In the genomic region with DNA sequence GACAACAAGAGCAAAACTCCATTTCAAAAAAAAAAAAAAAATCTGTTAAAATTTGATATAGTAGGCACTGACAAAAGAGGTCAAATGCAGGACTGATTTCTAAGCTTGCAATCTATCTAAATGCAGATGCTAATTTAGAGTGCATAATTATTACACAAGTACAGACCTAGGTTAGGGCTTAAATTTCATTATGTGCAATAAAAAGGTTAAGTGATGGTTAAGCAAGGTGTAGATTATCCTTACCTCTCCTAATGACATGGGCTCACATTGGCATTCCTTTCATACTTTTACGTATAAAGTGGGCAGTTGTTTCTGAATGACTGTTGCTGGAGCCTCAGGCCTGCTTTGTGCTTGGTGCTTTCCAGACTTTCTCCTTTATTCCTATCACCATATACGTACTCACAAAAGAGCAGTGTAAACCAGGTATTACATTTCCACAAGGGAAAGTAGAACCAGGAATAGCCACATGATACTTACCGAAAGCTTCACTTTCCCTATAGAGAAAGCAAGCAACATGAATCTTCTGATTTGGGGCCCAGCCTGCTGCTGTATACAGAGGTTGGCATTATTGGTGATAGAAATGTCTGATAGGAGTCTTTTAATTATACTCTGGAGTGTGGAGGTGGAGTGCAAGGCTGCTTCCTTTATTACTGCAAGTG, we compare ENCODE assay signal across 12 cellular contexts. TPM values are rescaled to one million over a fixed set of nuclear protein-coding genes. Genes with fewer than 3 reads are reported as not detected.
DNase-seq lines count a peak whose midpoint lies in the region; ATAC-seq and TF ChIP-seq lines count a peak whose summit lies in the region.
"Had no signal": no experiment of that assay in that cellular context is flagged by ENCODE, and none has a peak within 500 bp of the region (broad histone marks: within the 10 kb centered on the region; RNA-seq: fewer than 3 reads in every experiment).

No MANE protein-coding gene starts in this region.

- POLR2A ChIA-PET in CD4-positive, alpha-beta T cell (lab: Charles Lee), result interaction anchor here (1.9 to 10.2 kb wide), 3 partner anchors 9 to 49 kb away, joined by 6 to 244 read pairs (median 6); a partner anchor contains a TSS
- POLR2A ChIA-PET in HCT116 (lab: Charles Lee), result interaction anchor here (2.5 kb wide), 1 partner anchor 7 kb away, joined by 27 read pairs; a partner anchor contains a TSS

- H3K4me2 ChIP-seq in HCT116 (ENCODE audit: low read length), result peak overlapping the region; percentile 76; the same call in 1 of the 2 replicates

- no peak overlapping the region for H3K27ac ChIP-seq in CD4-positive, alpha-beta T cell (ENCODE audit: low read depth, low read length)
- H3K27ac ChIP-seq in HCT116 (ENCODE audit: low read depth, low read length), result no peak overlapping the region
- H3K27ac ChIP-seq in adrenal gland, result no peak overlapping the region

- no peak overlapping the region for H2AFZ ChIP-seq in HCT116 (ENCODE audit: low read depth, low read length, poor library complexity, severe bottlenecking)

- TF ChIP-seq RAD21 in HCT116 (IDR thresholded peaks at IDR 0.05; ENCODE audit: low read depth), result no peak

- BruUV-seq in HCT116 (replicated peaks; lab: Mats Ljungman, UMichigan), result no TSS peak

- CTCF ChIA-PET in CD4-positive, alpha-beta T cell (lab: Charles Lee), result interaction anchor here (2.5 kb wide), 1 partner anchor 11 kb away, joined by 11 read pairs; no protein-coding TSS in a partner anchor
- CTCF ChIA-PET in HCT116 (lab: Charles Lee), result no interaction called here

- H3K36me3 Mint-ChIP-seq in CD4-positive, alpha-beta T cell (ENCODE audit: low read depth), result peaks cover 41% of the 10 kb centered on the region
- H3K36me3 Mint-ChIP-seq in activated T-helper 17 cell treated with anti-CD3 and anti-CD28 coated beads, Interleukin-2, amount 50 U/mL, for 72 hours (ENCODE audit: low read depth), result peaks cover 87% of the 10 kb centered on the region
- H3K36me3 Mint-ChIP-seq in natural killer cell, result no peaks in the 10 kb centered on the region

- no peak for ATAC-seq in CD4-positive, alpha-beta T cell (ENCODE audit: poor library complexity)
- no peak for ATAC-seq in HCT116
- ATAC-seq in activated T-helper 17 cell treated with anti-CD3 and anti-CD28 coated beads, Interleukin-2, amount 50 U/mL, for 72 hours (replicated peaks), result no peak
- ATAC-seq in natural killer cell, result no peak
- ATAC-seq in mucosa of descending colon, result no peak

- intact Hi-C loops in CD4-positive, alpha-beta T cell (cut with DNase I, micrococcal nuclease), result loop anchor here in 1 of 2 experiments (5.0 to 10.0 kb wide), 4 partner anchors 285 to 1562 kb away; a partner anchor contains a TSS
- intact Hi-C loops in HCT116 (cut with micrococcal nuclease), result no loop called here
- intact Hi-C loops in natural killer cell (cut with micrococcal nuclease), result no loop called here
- intact Hi-C loops in mucosa of descending colon (cut with DNase I, micrococcal nuclease), result no loop called here
- intact Hi-C loops in adrenal gland (cut with DNase I), result no loop called here

- no peaks in the 10 kb centered on the region for H3K9me3 ChIP-seq in CD4-positive, alpha-beta T cell (ENCODE audit: control insufficient read depth, low read length)
- no peaks in the 10 kb centered on the region for H3K9me3 ChIP-seq in HCT116 (ENCODE audit: control insufficient read depth in 1 of 2, insufficient read depth in 1 of 2, low read depth in 1 of 2, low read length in 2 of 2)
- no peaks in the 10 kb centered on the region for H3K9me3 ChIP-seq in mucosa of descending colon
- H3K9me3 ChIP-seq in adrenal gland (replicated peaks in 1 of 3), result no peaks in the 10 kb centered on the region
- H3K9me3 ChIP-seq: HAP-1 had no signal

- no peak for DNase-seq in CD4-positive, alpha-beta T cell
- DNase-seq in HCT116 (ENCODE audit: low read depth, low spot score) (no peak), natural killer cell (no peak), mucosa of descending colon (no peak), DMS114 treated with DMSO at 0.1 percent for 48 hours (lab: John Stamatoyannopoulos, UW; ENCODE audit: unreplicated experiment) (no peak), adrenal gland (no peak)
- DNase-seq: NCI-H2081 treated with DMSO at 0.1 percent for 48 hours, NCI-H774, retina, SHP77 had no signal

- RAD21 ChIA-PET in HCT116 (lab: Charles Lee; ENCODE audit: low non-redundant PET in 1 of 2, low total read pairs in 2 of 2, uncharacterized antibody in 2 of 2, unreplicated experiment in 2 of 2), result no interaction called here

- no peak for TF ChIP-seq POLR2A in HCT116 (IDR thresholded peaks at IDR 0.05; ENCODE audit: borderline replicate concordance, extremely low read depth, insufficient read depth, insufficient read length)
- TF ChIP-seq POLR2A in adrenal gland (IDR thresholded peaks at IDR 0.05), result no peak

- H3K27me3 Mint-ChIP-seq in CD4-positive, alpha-beta T cell, result no peaks in the 10 kb centered on the region
- no peaks in the 10 kb centered on the region for H3K27me3 Mint-ChIP-seq in activated T-helper 17 cell treated with anti-CD3 and anti-CD28 coated beads, Interleukin-2, amount 50 U/mL, for 72 hours
- no peaks in the 10 kb centered on the region for H3K27me3 Mint-ChIP-seq in natural killer cell (ENCODE audit: low read depth in 2 of 2)

- H4K20me1 ChIP-seq in HCT116 (ENCODE audit: insufficient read depth), result no peaks in the 10 kb centered on the region

- H3K4me3 Mint-ChIP-seq in CD4-positive, alpha-beta T cell, result peak overlapping the region; percentile 68
- peak overlapping the region; percentile 93 for H3K4me3 Mint-ChIP-seq in activated T-helper 17 cell treated with anti-CD3 and anti-CD28 coated beads, Interleukin-2, amount 50 U/mL, for 72 hours
- H3K4me3 Mint-ChIP-seq in natural killer cell, result peak overlapping the region; percentile 71

- H3K36me3 ChIP-seq in HCT116 (ENCODE audit: control insufficient read depth in 1 of 2, insufficient read depth in 2 of 2, low read length in 2 of 2), result peaks cover 14 to 18% of the 10 kb centered on the region in 2 experiments
- no peaks in the 10 kb centered on the region for H3K36me3 ChIP-seq in mucosa of descending colon (ENCODE audit: low read depth)
- peaks cover 0 to 36% of the 10 kb centered on the region in 2 donors for H3K36me3 ChIP-seq in adrenal gland (replicated peaks in 1 of 2)

- no peak for TF ChIP-seq CTCF in CD4-positive, alpha-beta T cell (IDR thresholded peaks at IDR 0.05)
- TF ChIP-seq CTCF in HCT116 (IDR thresholded peaks at IDR 0.05 in 2 of 3, conservative IDR thresholded peaks at IDR 0.05 in 1 of 3; ENCODE audit: borderline replicate concordance in 1 of 3, insufficient read depth in 1 of 3, low read depth in 2 of 3, low read length in 2 of 3) (no peak), natural killer cell (IDR thresholded peaks at IDR 0.05) (no peak), mucosa of descending colon (IDR thresholded peaks at IDR 0.05) (no peak), adrenal gland (IDR thresholded peaks at IDR 0.05) (no peak)

- H3K4me1 ChIP-seq in HCT116 (ENCODE audit: control insufficient read depth in 1 of 2, insufficient read depth in 2 of 2, low read length in 2 of 2) (peaks cover 11 to 28% of the 10 kb centered on the region in 2 experiments), mucosa of descending colon (ENCODE audit: low read depth) (peaks cover 34% of the 10 kb centered on the region), adrenal gland (replicated peaks in 1 of 2) (peaks cover 7 to 38% of the 10 kb centered on the region in 2 donors)

- H3K9ac ChIP-seq in HCT116 (ENCODE audit: low read length), result no peak overlapping the region

- H3K9me3 Mint-ChIP-seq in CD4-positive, alpha-beta T cell, result no peaks in the 10 kb centered on the region
- no peaks in the 10 kb centered on the region for H3K9me3 Mint-ChIP-seq in activated T-helper 17 cell treated with anti-CD3 and anti-CD28 coated beads, Interleukin-2, amount 50 U/mL, for 72 hours
- H3K9me3 Mint-ChIP-seq in natural killer cell, result no peaks in the 10 kb centered on the region

- WGBS in adrenal gland, 4 donors, result 87 to 93% (median 90%) methylated on average over 3 of the region's 3 CpGs

- no peak overlapping the region for H3K4me3 ChIP-seq in HCT116 (replicated peaks in 1 of 2; ENCODE audit: low read depth in 1 of 2, low read length in 2 of 2)
- no peak overlapping the region for H3K4me3 ChIP-seq in mucosa of descending colon
- no peak overlapping the region for H3K4me3 ChIP-seq in adrenal gland
- H3K4me3 ChIP-seq: HAP-1 had no signal

- H3K79me2 ChIP-seq in HCT116 (ENCODE audit: insufficient read depth, low read length), result peaks cover 78% of the 10 kb centered on the region

- H3K4me1 Mint-ChIP-seq in CD4-positive, alpha-beta T cell (ENCODE audit: low read depth), result peaks cover 61% of the 10 kb centered on the region
- peaks cover 24% of the 10 kb centered on the region for H3K4me1 Mint-ChIP-seq in activated T-helper 17 cell treated with anti-CD3 and anti-CD28 coated beads, Interleukin-2, amount 50 U/mL, for 72 hours
- peaks cover 56 to 57% of the 10 kb centered on the region in 2 donors for H3K4me1 Mint-ChIP-seq in natural killer cell

- peak overlapping the region; percentile 94 for H3K27ac Mint-ChIP-seq in CD4-positive, alpha-beta T cell
- peak overlapping the region; percentile 96 for H3K27ac Mint-ChIP-seq in activated T-helper 17 cell treated with anti-CD3 and anti-CD28 coated beads, Interleukin-2, amount 50 U/mL, for 72 hours
- peak overlapping the region; percentile 96 for H3K27ac Mint-ChIP-seq in natural killer cell

- no peaks in the 10 kb centered on the region for H3K9me2 ChIP-seq in HCT116 (ENCODE audit: insufficient read depth)

- no peaks in the 10 kb centered on the region for H3K27me3 ChIP-seq in CD4-positive, alpha-beta T cell (ENCODE audit: control insufficient read depth, insufficient read depth, low read length)
- no peaks in the 10 kb centered on the region for H3K27me3 ChIP-seq in HCT116 (ENCODE audit: insufficient read depth, low read length)
- H3K27me3 ChIP-seq in adrenal gland, result no peaks in the 10 kb centered on the region

RNA-seq across cellular contexts. Expression of a gene that starts 2.2 kb away (rescaled TPM):
- 1 to 10 TPM; 6.3 to 6.8 TPM for total RNA-seq in CD4-positive, alpha-beta T cell
- total RNA-seq in HCT116 (2021; ENCODE audit: unreplicated experiment) (36.6 TPM), natural killer cell (1 to 10 TPM; 5.2 to 7.0 (median 5.9) TPM), mucosa of descending colon (10 to 100 TPM; 19.8 to 26.2 (median 22.7) TPM), adrenal gland (10 to 100 TPM; 31.7 to 53.1 (median 38.3) TPM)
- 37.4 and 50.5 TPM in 2 replicates for polyA plus RNA-seq in HCT116 (2012)
- total RNA-seq in activated T-helper 17 cell treated with anti-CD3 and anti-CD28 coated beads, Interleukin-2, amount 50 U/mL, for 72 hours, result 10 to 100 TPM; 30.2 to 32.8 TPM
- 10 to 100 TPM; 57.4 to 83.1 (median 63.2) TPM for polyA plus RNA-seq in adrenal gland

RNA-seq across cellular contexts. Expression of a gene that starts 5.7 kb away (rescaled TPM):
- 10 to 100 TPM; 66.4 to 70.7 TPM for total RNA-seq in CD4-positive, alpha-beta T cell
- total RNA-seq in HCT116 (2021; ENCODE audit: unreplicated experiment) (49.9 TPM), natural killer cell (100 to 1,000 TPM; 157 to 161 (median 159) TPM), mucosa of descending colon (100 to 1,000 TPM in 1 of 3 donors, 10 to 100 TPM in 2; 72.5 to 119 (median 90.1) TPM), adrenal gland (100 to 1,000 TPM in 5 of 8 donors, 10 to 100 TPM in 3; 73.5 to 197 (median 114) TPM)
- polyA plus RNA-seq in HCT116 (2012), result 48.5 and 63.4 TPM in 2 replicates
- 100 to 1,000 TPM in 1 of 2 donors, 10 to 100 TPM in 1; 66.1 to 113 TPM for total RNA-seq in activated T-helper 17 cell treated with anti-CD3 and anti-CD28 coated beads, Interleukin-2, amount 50 U/mL, for 72 hours
- polyA plus RNA-seq in adrenal gland, result 100 to 1,000 TPM in 2 of 3 donors, 10 to 100 TPM in 1; 74.4 to 714 (median 520) TPM

RNA-seq across cellular contexts. Expression of a gene that starts 31.7 kb away (rescaled TPM):
- 100 to 1,000 TPM; 121 to 135 TPM for total RNA-seq in CD4-positive, alpha-beta T cell
- total RNA-seq in HCT116 (2021; ENCODE audit: unreplicated experiment) (21.8 TPM), natural killer cell (10 to 100 TPM; 64.7 to 73.8 (median 65.4) TPM), mucosa of descending colon (10 to 100 TPM; 26.7 to 39.0 (median 29.0) TPM), adrenal gland (10 to 100 TPM; 31.9 to 67.0 (median 41.6) TPM)
- 12.6 and 13.6 TPM in 2 replicates for polyA plus RNA-seq in HCT116 (2012)
- 10 to 100 TPM; 41.2 to 64.0 TPM for total RNA-seq in activated T-helper 17 cell treated with anti-CD3 and anti-CD28 coated beads, Interleukin-2, amount 50 U/mL, for 72 hours
- polyA plus RNA-seq in adrenal gland, result 10 to 100 TPM; 14.5 to 23.0 (median 21.9) TPM

RNA-seq across cellular contexts. Expression of a gene that starts 35.5 kb away (rescaled TPM):
- total RNA-seq in CD4-positive, alpha-beta T cell, result 10 to 100 TPM; 52.0 to 54.2 TPM
- total RNA-seq in HCT116 (2021; ENCODE audit: unreplicated experiment), result 60.9 TPM
- 48.6 and 50.9 TPM in 2 replicates for polyA plus RNA-seq in HCT116 (2012)
- total RNA-seq in activated T-helper 17 cell treated with anti-CD3 and anti-CD28 coated beads, Interleukin-2, amount 50 U/mL, for 72 hours, result 100 to 1,000 TPM in 1 of 2 donors, 10 to 100 TPM in 1; 98.5 to 129 TPM
- total RNA-seq in natural killer cell, result 100 to 1,000 TPM; 153 to 161 (median 160) TPM
- total RNA-seq in mucosa of descending colon, result 10 to 100 TPM; 64.5 to 73.6 (median 71.2) TPM
- total RNA-seq in adrenal gland, result 100 to 1,000 TPM in 2 of 8 donors, 10 to 100 TPM in 6; 61.3 to 133 (median 81.2) TPM
- 100 to 1,000 TPM in 1 of 3 donors, 10 to 100 TPM in 2; 38.4 to 109 (median 52.7) TPM for polyA plus RNA-seq in adrenal gland
